Comparison of ENCODE assay signal across 27 cellular contexts in genomic region chr4:47342796-47343195, GRCh38.
DNase-seq lines count a peak whose midpoint lies in the region; TF ChIP-seq lines count a peak whose summit lies in the region.
"Had no signal": no experiment of that assay in that cellular context is flagged by ENCODE, and none has a peak within 500 bp of the region (broad histone marks: within the 10 kb centered on the region; RNA-seq: fewer than 3 reads in every experiment).

No MANE protein-coding gene starts in this region.

- no peak overlapping the region for H3K27ac Mint-ChIP-seq in progenitor cell of endocrine pancreas
- H3K27ac Mint-ChIP-seq: B cell; CD14-positive monocyte; CD4-positive, alpha-beta T cell; CD4-positive, CD25-positive, alpha-beta regulatory T cell; CD8-positive, alpha-beta memory T cell; CD8-positive, alpha-beta T cell had no signal

- TF ChIP-seq CTCF in progenitor cell of endocrine pancreas (IDR thresholded peaks at IDR 0.05; ENCODE audit: unreplicated experiment) = no peak

- in situ Hi-C loops in G401 (cut with HindIII; ENCODE audit: low sequenced_read_pairs) = no loop called here

- no peaks in the 10 kb centered on the region for H3K4me1 Mint-ChIP-seq in progenitor cell of endocrine pancreas (ENCODE audit: low read depth)
- H3K4me1 Mint-ChIP-seq: B cell; CD14-positive monocyte; CD4-positive, alpha-beta memory T cell; CD4-positive, CD25-positive, alpha-beta regulatory T cell; CD8-positive, alpha-beta memory T cell had no signal

- H3K27me3 Mint-ChIP-seq in progenitor cell of endocrine pancreas = no peaks in the 10 kb centered on the region
- H3K27me3 Mint-ChIP-seq: CD4-positive, CD25-positive, alpha-beta regulatory T cell had no signal

- H3K4me3 Mint-ChIP-seq in progenitor cell of endocrine pancreas (ENCODE audit: low read depth) = no peak overlapping the region
- H3K4me3 Mint-ChIP-seq: B cell; CD14-positive monocyte; CD4-positive, alpha-beta memory T cell; CD4-positive, alpha-beta T cell; CD4-positive, CD25-positive, alpha-beta regulatory T cell; CD8-positive, alpha-beta memory T cell; CD8-positive, alpha-beta T cell had no signal

- DNase-seq in G401 (ENCODE audit: low spot score) = peak; percentile 67
- peak; percentile 50 for DNase-seq in cerebellar cortex (ENCODE audit: low spot score)
- peak; percentile 63 for DNase-seq in cerebellum (ENCODE audit: low spot score)
- DNase-seq in activated CD8-positive, alpha-beta memory T cell treated with anti-CD3 and anti-CD28 coated beads, Interleukin-2, amount 50 U/mL, for 48 hours = no peak
- DNase-seq in progenitor cell of endocrine pancreas (ENCODE audit: low spot score, unreplicated experiment) = no peak
- DNase-seq in NCI-H2081 (lab: John Stamatoyannopoulos, UW) = no peak
- DNase-seq: 8988T; ACHN; AML-193; BE2C; Caco-2; Calu3; CD4-positive, alpha-beta memory T cell; CD4-positive, alpha-beta T cell; CD4-positive, CD25-positive, alpha-beta regulatory T cell; CD8-positive, alpha-beta memory T cell; CD8-positive, alpha-beta T cell; COR-L47; DMS 273 treated with DMSO at 0.1 percent for 48 hours; DMS153; DMS53; DMS79; DMS79 treated with DMSO at 0.1 percent for 48 hours; DND-41; EL had no signal

- H3K36me3 Mint-ChIP-seq in progenitor cell of endocrine pancreas (ENCODE audit: insufficient read depth) = no peaks in the 10 kb centered on the region
- H3K36me3 Mint-ChIP-seq: CD14-positive monocyte; CD4-positive, alpha-beta memory T cell; CD4-positive, CD25-positive, alpha-beta regulatory T cell; CD8-positive, alpha-beta memory T cell; CD8-positive, alpha-beta T cell had no signal

- no peaks in the 10 kb centered on the region for H3K9me3 Mint-ChIP-seq in progenitor cell of endocrine pancreas (ENCODE audit: low read depth)
- H3K9me3 Mint-ChIP-seq: CD14-positive monocyte; CD4-positive, alpha-beta T cell; CD8-positive, alpha-beta memory T cell; CD8-positive, alpha-beta T cell had no signal

Comparison
In these comparisons a context has a peak if more than half of its experiments do, and no peak if none do; other contexts are left out.
1. DNase-seq: peak in G401 (single experiment), cerebellar cortex (single experiment) and cerebellum (single experiment); none in activated CD8-positive, alpha-beta memory T cell treated with anti-CD3 and anti-CD28 coated beads, Interleukin-2, amount 50 U/mL, for 48 hours (single experiment), progenitor cell of endocrine pancreas (single experiment) and NCI-H2081 (0 of 2).